12 cellular contexts compared by ENCODE assay signal in the genomic region with DNA sequence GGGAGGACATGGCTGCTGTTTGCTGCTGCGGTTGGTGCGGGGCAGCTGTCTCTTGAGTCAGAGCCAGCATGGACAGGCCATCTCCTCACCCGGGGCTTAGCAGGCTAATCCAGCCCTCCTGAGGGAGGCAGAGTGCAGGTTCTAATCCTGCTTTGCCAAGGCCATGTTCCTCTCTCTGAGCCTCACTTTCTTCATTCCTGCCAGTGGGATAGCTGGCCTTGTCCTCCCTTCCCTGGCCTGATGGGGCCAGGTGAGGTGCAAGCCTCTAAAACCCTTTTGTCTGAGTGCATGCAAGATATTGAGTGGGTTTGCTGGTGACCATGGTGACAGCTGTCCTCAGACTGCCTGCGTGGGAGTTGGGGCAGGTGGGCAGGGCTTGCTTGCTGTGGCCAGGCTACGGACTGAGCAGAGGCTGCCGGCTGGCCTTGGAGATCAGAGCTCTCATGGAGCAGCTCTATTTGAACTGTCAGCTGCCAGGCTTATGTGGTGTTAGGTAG. TPM values are rescaled to one million over a fixed set of nuclear protein-coding genes. Genes with fewer than 3 reads are reported as not detected.
DNase-seq lines count a peak whose midpoint lies in the region; ATAC-seq and TF ChIP-seq lines count a peak whose summit lies in the region.
"Had no signal": no experiment of that assay in that cellular context is flagged by ENCODE, and none has a peak within 500 bp of the region (broad histone marks: within the 10 kb centered on the region; RNA-seq: fewer than 3 reads in every experiment).

No MANE protein-coding gene starts in this region.

- no peaks in the 10 kb centered on the region for H3K9me3 Mint-ChIP-seq in neural progenitor cell
- H3K9me3 Mint-ChIP-seq: stimulated activated naive CD8-positive, alpha-beta T cell treated with anti-CD3 and anti-CD28 coated beads, Interleukin-15, Interleukin-2, amounts not matched to agents 100 ng/mL and 50 ng/mL, for 24 hours had no signal

- H2AFZ ChIP-seq in DND-41 (ENCODE audit: low read depth, low read length) (no peak overlapping the region), neural progenitor cell (replicated peaks) (no peak overlapping the region)

- H3K27ac Mint-ChIP-seq in neural progenitor cell = no peak overlapping the region

- peak overlapping the region; percentile 38 for H3K4me3 Mint-ChIP-seq in neural progenitor cell
- H3K4me3 Mint-ChIP-seq: stimulated activated naive CD8-positive, alpha-beta T cell treated with anti-CD3 and anti-CD28 coated beads, Interleukin-15, Interleukin-2, amounts not matched to agents 100 ng/mL and 50 ng/mL, for 24 hours had no signal

- H3K27ac ChIP-seq in BLaER1 = no peak overlapping the region
- H3K27ac ChIP-seq in DND-41 (ENCODE audit: low read length) = peak overlapping the region; percentile 34; the same call in 1 of the 2 replicates
- no peak overlapping the region for H3K27ac ChIP-seq in neural progenitor cell
- H3K27ac ChIP-seq: left lung had no signal

- H3K27me3 Mint-ChIP-seq in neural progenitor cell (ENCODE audit: insufficient read depth, low read depth) = peaks cover 3% of the 10 kb centered on the region
- H3K27me3 Mint-ChIP-seq: stimulated activated naive CD8-positive, alpha-beta T cell treated with anti-CD3 and anti-CD28 coated beads, Interleukin-15, Interleukin-2, amounts not matched to agents 100 ng/mL and 50 ng/mL, for 24 hours had no signal

- no peaks in the 10 kb centered on the region for H4K20me1 ChIP-seq in BLaER1
- H4K20me1 ChIP-seq in DND-41 (ENCODE audit: insufficient read depth, low read length) = 0 out of 2 replicates have a peak, but pooled peaks cover 4% of the 10 kb centered on the region
- H4K20me1 ChIP-seq in neural progenitor cell (ENCODE audit: low read depth) = no peaks in the 10 kb centered on the region

- DNase-seq in DND-41 (no peak), adipocyte (ENCODE audit: low read depth) (no peak), neural progenitor cell (ENCODE audit: low spot score) (no peak), NCI-H510A (lab: John Stamatoyannopoulos, UW) (no peak), NCI-H2081 (lab: John Stamatoyannopoulos, UW) (no peak), HT-29 (ENCODE audit: low spot score) (no peak), activated gamma-delta T cell treated with Interleukin-2 at 50 U/mL for 16 hours (no peak)
- DNase-seq: left lung, NCI-H526 had no signal

- no peaks in the 10 kb centered on the region for H3K27me3 ChIP-seq in BLaER1
- no peaks in the 10 kb centered on the region for H3K27me3 ChIP-seq in DND-41 (ENCODE audit: insufficient read depth, low read length, poor library complexity)
- H3K27me3 ChIP-seq in adipocyte (replicated peaks; ENCODE audit: control insufficient read depth, insufficient read depth, low read length) = no peaks in the 10 kb centered on the region
- H3K27me3 ChIP-seq in neural progenitor cell = peaks cover 5% of the 10 kb centered on the region
- H3K27me3 ChIP-seq: heart left ventricle, left lung had no signal

- H3K79me2 ChIP-seq in DND-41 (ENCODE audit: insufficient read depth, low read length) = peaks cover 67% of the 10 kb centered on the region
- H3K79me2 ChIP-seq in neural progenitor cell (ENCODE audit: low read depth) = no peaks in the 10 kb centered on the region

- H3F3A ChIP-seq in neural progenitor cell (ENCODE audit: low read depth) = no peaks in the 10 kb centered on the region

- no peak overlapping the region for H3K9ac ChIP-seq in BLaER1
- H3K9ac ChIP-seq in DND-41 (ENCODE audit: low read depth, low read length) = no peak overlapping the region; the same call in 1 of the 2 replicates
- H3K9ac ChIP-seq in adipocyte (ENCODE audit: low read length) = peak overlapping the region; percentile 18
- H3K9ac ChIP-seq in neural progenitor cell = no peak overlapping the region

- H3K4me1 ChIP-seq in BLaER1 (peaks cover 68% of the 10 kb centered on the region), DND-41 (ENCODE audit: insufficient read depth, low read length) (peaks cover 45% of the 10 kb centered on the region), adipocyte (ENCODE audit: control insufficient read depth, insufficient read depth, low read length) (peaks cover 46% of the 10 kb centered on the region), neural progenitor cell (peaks cover 12% of the 10 kb centered on the region)

- H3K9me3 ChIP-seq in BLaER1 (no peaks in the 10 kb centered on the region), DND-41 (ENCODE audit: insufficient read depth, low read length, severe bottlenecking) (no peaks in the 10 kb centered on the region), adipocyte (ENCODE audit: control insufficient read depth, low read length) (no peaks in the 10 kb centered on the region), neural progenitor cell (ENCODE audit: low read depth) (no peaks in the 10 kb centered on the region)
- H3K9me3 ChIP-seq: heart left ventricle, left lung had no signal

- no peak overlapping the region for H3K4me3 ChIP-seq in BLaER1
- no peak overlapping the region for H3K4me3 ChIP-seq in DND-41 (ENCODE audit: low read depth in 1 of 2, low read length in 2 of 2)
- H3K4me3 ChIP-seq in adipocyte (ENCODE audit: low read length) = peak overlapping the region; percentile 20
- no peak overlapping the region for H3K4me3 ChIP-seq in neural progenitor cell
- H3K4me3 ChIP-seq: heart left ventricle, left lung had no signal

- peak overlapping the region; percentile 22 for H3K4me2 ChIP-seq in BLaER1
- 0 out of 2 replicates have a peak overlapping the region, but pooled peaks have one; percentile 10 for H3K4me2 ChIP-seq in DND-41 (ENCODE audit: insufficient read depth, low read length)
- H3K4me2 ChIP-seq in neural progenitor cell = no peak overlapping the region

- TF ChIP-seq CTCF in DND-41 (IDR thresholded peaks at IDR 0.05; ENCODE audit: borderline replicate concordance, extremely low read depth, low read length, poor library complexity, severe bottlenecking) (no peak), neural progenitor cell (IDR thresholded peaks at IDR 0.05) (no peak)

- H3K36me3 Mint-ChIP-seq in neural progenitor cell = peaks cover 2% of the 10 kb centered on the region

- no peak for ATAC-seq in DND-41 (ENCODE audit: insufficient read depth, low read depth)
- ATAC-seq: heart left ventricle, left lung had no signal

- peaks cover 6% of the 10 kb centered on the region; the same call in 1 of the 2 replicates for H3K36me3 ChIP-seq in BLaER1
- H3K36me3 ChIP-seq in DND-41 (ENCODE audit: insufficient read depth, low read length) = peaks cover 7% of the 10 kb centered on the region; the same call in 1 of the 2 replicates
- H3K36me3 ChIP-seq in adipocyte (ENCODE audit: control insufficient read depth, insufficient read depth, low read length, severe bottlenecking) = peaks cover 6% of the 10 kb centered on the region
- H3K36me3 ChIP-seq in neural progenitor cell = no peaks in the 10 kb centered on the region

- peaks cover 51% of the 10 kb centered on the region for H3K4me1 Mint-ChIP-seq in neural progenitor cell

RNA-seq across cellular contexts. Expression of a gene that starts 3.6 kb away (rescaled TPM):
- 4.2 and 12.5 TPM in 2 replicates for total RNA-seq in neural progenitor cell (ENCODE audit: low replicate concordance)
- 4.4 and 5.1 TPM in 2 replicates for total RNA-seq in HT-29 (2014; rRNA removed; shearing (Covaris generic))

RNA-seq across cellular contexts. Expression of a gene that starts 3.8 kb away (rescaled TPM):
- 0.90 and 2.3 TPM in 2 replicates for total RNA-seq in neural progenitor cell (ENCODE audit: low replicate concordance)
- total RNA-seq in HT-29 (2014; rRNA removed; shearing (Covaris generic)) = 3.5 and 10.5 TPM in 2 replicates

RNA-seq across cellular contexts. Expression of a gene that starts 52.8 kb away (rescaled TPM):
- total RNA-seq in neural progenitor cell (ENCODE audit: low replicate concordance) = 73.2 and 117 TPM in 2 replicates
- total RNA-seq in HT-29 (2014; rRNA removed; shearing (Covaris generic)) = 37.2 and 41.9 TPM in 2 replicates
